ENCODE assay signal across 16 cellular contexts in genomic region chr3:187979543-187979942, GRCh38.
DNase-seq lines count a peak whose midpoint lies in the region; ATAC-seq, FAIRE-seq and TF ChIP-seq lines count a peak whose summit lies in the region.
"Had no signal": no experiment of that assay in that cellular context is flagged by ENCODE, and none has a peak within 500 bp of the region (broad histone marks: within the 10 kb centered on the region; RNA-seq: fewer than 3 reads in every experiment).

No MANE protein-coding gene starts in this region.

- TF ChIP-seq EP300 in tibial nerve (IDR thresholded peaks at IDR 0.05) (no peak), HepG2 (IDR thresholded peaks at IDR 0.05; ENCODE audit: low read depth in 2 of 2, low read length in 2 of 2) (no peak), HepG2 (CRISPR knock-in tag; IDR thresholded peaks at IDR 0.05; ENCODE audit: borderline replicate concordance) (no peak)

- no peaks in the 10 kb centered on the region for H3K27me3 Mint-ChIP-seq in activated T-cell treated with anti-CD3 and anti-CD28 coated beads, Interleukin-2, amount 50 U/mL, for 24 hours
- H3K27me3 Mint-ChIP-seq in activated T-cell treated with anti-CD3 and anti-CD28 coated beads, Interleukin-2, amount 50 U/mL, for 72 hours (ENCODE audit: low read depth), result no peaks in the 10 kb centered on the region
- H3K27me3 Mint-ChIP-seq in activated CD4-positive, alpha-beta memory T cell treated with anti-CD3 and anti-CD28 coated beads, Interleukin-2, amount 10 ng/mL, durations not matched to agents 7 days and 5 days, result no peaks in the 10 kb centered on the region
- H3K27me3 Mint-ChIP-seq in naive thymus-derived CD4-positive, alpha-beta T cell, result no peaks in the 10 kb centered on the region

- no peaks in the 10 kb centered on the region for H3K79me2 ChIP-seq in HepG2 (ENCODE audit: insufficient read depth, low read length)

- POLR2A ChIA-PET in activated CD4-positive, alpha-beta memory T cell treated with anti-CD3 and anti-CD28 coated beads, Interleukin-2, amount 10 ng/mL, durations not matched to agents 7 days and 5 days (lab: Charles Lee), result interaction anchor here (1.0 to 1.2 kb wide), 2 partner anchors 9 to 20 kb away, joined by 4 read pairs; no protein-coding TSS in a partner anchor
- POLR2A ChIA-PET in naive thymus-derived CD4-positive, alpha-beta T cell (lab: Charles Lee), result interaction anchor here (0.7 to 1.5 kb wide), 2 partner anchors 24 to 29 kb away, joined by 3 read pairs; no protein-coding TSS in a partner anchor
- POLR2A ChIA-PET in HepG2 (lab: Yijun Ruan, JAX), result no interaction called here

- no peaks in the 10 kb centered on the region for H3K36me3 ChIP-seq in naive thymus-derived CD4-positive, alpha-beta T cell (ENCODE audit: control insufficient read depth in 2 of 3, insufficient read depth in 3 of 3, low read length in 3 of 3)
- no peaks in the 10 kb centered on the region for H3K36me3 ChIP-seq in tibial nerve
- H3K36me3 ChIP-seq in HepG2 (replicated peaks in 1 of 2; ENCODE audit: control insufficient read depth in 1 of 2, insufficient read depth in 2 of 2, low read length in 2 of 2), result no peaks in the 10 kb centered on the region
- H3K36me3 ChIP-seq: spleen had no signal

- H2AFZ ChIP-seq in HepG2 (ENCODE audit: low read length), result no peak overlapping the region
- H2AFZ ChIP-seq: GM23248 had no signal

- TF ChIP-seq POLR2A in NB4 (IDR thresholded peaks at IDR 0.05; ENCODE audit: extremely low read depth, insufficient read length) (no peak), tibial nerve (IDR thresholded peaks at IDR 0.05) (no peak), HepG2 (IDR thresholded peaks at IDR 0.05; ENCODE audit: insufficient read depth in 1 of 2, low read depth in 2 of 2, low read length in 2 of 2) (no peak)

- 78 to 88% methylated on average over 2 of the region's 2 CpGs for WGBS in tibial nerve, 2 donors
- 86% methylated on average over 1 of the region's 2 CpGs for WGBS in HepG2 (ENCODE audit: low lambda C conversion rate)

- peaks cover 72% of the 10 kb centered on the region for H3K4me1 Mint-ChIP-seq in activated T-cell treated with anti-CD3 and anti-CD28 coated beads, Interleukin-2, amount 50 U/mL, for 24 hours (ENCODE audit: low read depth)
- H3K4me1 Mint-ChIP-seq in activated T-cell treated with anti-CD3 and anti-CD28 coated beads, Interleukin-2, amount 50 U/mL, for 72 hours (ENCODE audit: low read depth), result peaks cover 70% of the 10 kb centered on the region
- peaks cover 66% of the 10 kb centered on the region for H3K4me1 Mint-ChIP-seq in activated CD4-positive, alpha-beta memory T cell treated with anti-CD3 and anti-CD28 coated beads, Interleukin-2, amount 10 ng/mL, durations not matched to agents 7 days and 5 days
- H3K4me1 Mint-ChIP-seq in naive thymus-derived CD4-positive, alpha-beta T cell, result peaks cover 31 to 70% (median 57%) of the 10 kb centered on the region in 7 donors

- no peak for FAIRE-seq in HepG2 (lab: Jason Lieb, UNC)
- FAIRE-seq: keratinocyte had no signal

- no peak for DNase-seq in activated T-cell treated with anti-CD3 and anti-CD28 coated beads, Interleukin-2, amount 50 U/mL, for 24 hours
- DNase-seq in activated T-cell treated with anti-CD3 and anti-CD28 coated beads, Interleukin-2, amount 50 U/mL, for 72 hours, result no peak
- DNase-seq in NB4 (ENCODE audit: low read depth) (peak; percentile 50), tibial nerve (ENCODE audit: low spot score in 2 of 2) (no peak), HepG2 (ENCODE audit: low spot score) (no peak)
- peak; percentile 26 for DNase-seq in activated CD4-positive, alpha-beta memory T cell treated with anti-CD3 and anti-CD28 coated beads, Interleukin-2, amount 10 ng/mL, durations not matched to agents 7 days and 5 days
- DNase-seq in naive thymus-derived CD4-positive, alpha-beta T cell, result peak in 7 of 9 donors; percentile 23 to 64 (median 52)
- DNase-seq in activated CD8-positive, alpha-beta memory T cell treated with anti-CD3 and anti-CD28 coated beads, Interleukin-2, amount 50 U/mL, for 48 hours, result no peak
- DNase-seq: amniotic stem cell, GM23248, NCI-H1417 treated with DMSO at 0.1 percent for 48 hours, NCI-H524 treated with DMSO at 0.1 percent for 48 hours, spleen, T1000 had no signal

- H3K4me1 ChIP-seq in naive thymus-derived CD4-positive, alpha-beta T cell (ENCODE audit: control insufficient read depth in 2 of 2, insufficient read depth in 2 of 2, low read length in 2 of 2), result peaks cover 37 to 39% of the 10 kb centered on the region in 2 donors
- H3K4me1 ChIP-seq in tibial nerve (peaks cover 0 to 19% (median 0%) of the 10 kb centered on the region in 4 donors), HepG2 (ENCODE audit: insufficient read depth, low read length) (peaks cover 53% of the 10 kb centered on the region)

- CTCF ChIA-PET in activated CD4-positive, alpha-beta memory T cell treated with anti-CD3 and anti-CD28 coated beads, Interleukin-2, amount 10 ng/mL, durations not matched to agents 7 days and 5 days (lab: Charles Lee), result interaction anchor here (0.8 to 2.6 kb wide), 2 partner anchors 232 to 239 kb away, joined by 4 to 10 read pairs; no protein-coding TSS in a partner anchor
- CTCF ChIA-PET in naive thymus-derived CD4-positive, alpha-beta T cell (lab: Charles Lee), result no interaction called here
- CTCF ChIA-PET in HepG2 (lab: Yijun Ruan, JAX; ENCODE audit: low intra/inter-chr PET ratio, low total read pairs), result no interaction called here

- TF ChIP-seq CTCF in NB4 (IDR thresholded peaks at IDR 0.05; ENCODE audit: low read depth, low read length), result no peak
- TF ChIP-seq CTCF in tibial nerve (IDR thresholded peaks at IDR 0.05), result no peak
- no peak for TF ChIP-seq CTCF in HepG2 (CRISPR knock-in tag; IDR thresholded peaks at IDR 0.05)

- in situ Hi-C loops in HepG2 (cut with HindIII; ENCODE audit: extremely low pct_ligation_motif_present, low pct_unique_long_range_greater_than_20kb), result no loop called here

- no peaks in the 10 kb centered on the region for H3K9me3 ChIP-seq in naive thymus-derived CD4-positive, alpha-beta T cell (ENCODE audit: control insufficient read depth in 2 of 3, low read length in 3 of 3)
- H3K9me3 ChIP-seq in tibial nerve, result no peaks in the 10 kb centered on the region
- peaks cover 6% of the 10 kb centered on the region; the same call in 1 of the 2 replicates for H3K9me3 ChIP-seq in HepG2 (ENCODE audit: low read length)

- no peaks in the 10 kb centered on the region for H4K20me1 ChIP-seq in HepG2 (ENCODE audit: insufficient read depth, low read length)

- H3K4me3 ChIP-seq in NB4 (ENCODE audit: low read depth, low read length) (no peak overlapping the region), tibial nerve (no peak overlapping the region), HepG2 (replicated peaks in 1 of 3; ENCODE audit: insufficient read depth in 1 of 3, low read depth in 2 of 3, low read length in 3 of 3) (no peak overlapping the region)
- H3K4me3 ChIP-seq in naive thymus-derived CD4-positive, alpha-beta T cell (ENCODE audit: low read length), result no peak overlapping the region
- H3K4me3 ChIP-seq: GM23248, spleen had no signal

- H3K9ac ChIP-seq in HepG2 (ENCODE audit: insufficient read depth, low read depth, low read length), result no peak overlapping the region
- H3K9ac ChIP-seq: GM23248 had no signal

- H3K9me3 Mint-ChIP-seq in activated T-cell treated with anti-CD3 and anti-CD28 coated beads, Interleukin-2, amount 50 U/mL, for 24 hours, result peaks cover 7% of the 10 kb centered on the region
- peaks cover 0 to 2% of the 10 kb centered on the region in 2 donors for H3K9me3 Mint-ChIP-seq in activated T-cell treated with anti-CD3 and anti-CD28 coated beads, Interleukin-2, amount 50 U/mL, for 72 hours
- peaks cover 8% of the 10 kb centered on the region for H3K9me3 Mint-ChIP-seq in activated CD4-positive, alpha-beta memory T cell treated with anti-CD3 and anti-CD28 coated beads, Interleukin-2, amount 10 ng/mL, durations not matched to agents 7 days and 5 days
- H3K9me3 Mint-ChIP-seq in naive thymus-derived CD4-positive, alpha-beta T cell, result peaks cover 0 to 5% (median 0%) of the 10 kb centered on the region in 11 donors

- H3K4me3 Mint-ChIP-seq in activated T-cell treated with anti-CD3 and anti-CD28 coated beads, Interleukin-2, amount 50 U/mL, for 24 hours, result no peak overlapping the region
- peak overlapping the region in 1 of 2 donors; percentile 0 for H3K4me3 Mint-ChIP-seq in activated T-cell treated with anti-CD3 and anti-CD28 coated beads, Interleukin-2, amount 50 U/mL, for 72 hours
- no peak overlapping the region for H3K4me3 Mint-ChIP-seq in activated CD4-positive, alpha-beta memory T cell treated with anti-CD3 and anti-CD28 coated beads, Interleukin-2, amount 10 ng/mL, durations not matched to agents 7 days and 5 days
- H3K4me3 Mint-ChIP-seq in naive thymus-derived CD4-positive, alpha-beta T cell, result peak overlapping the region in 9 of 10 donors; percentile 1 to 65 (median 45)

- TF ChIP-seq RAD21 in HepG2 (CRISPR knock-in tag; IDR thresholded peaks at IDR 0.05), result no peak

- H3K4me2 ChIP-seq in HepG2 (ENCODE audit: low read depth, low read length), result no peak overlapping the region

- no peaks in the 10 kb centered on the region for H3K36me3 Mint-ChIP-seq in activated T-cell treated with anti-CD3 and anti-CD28 coated beads, Interleukin-2, amount 50 U/mL, for 24 hours (ENCODE audit: low read depth)
- H3K36me3 Mint-ChIP-seq in activated T-cell treated with anti-CD3 and anti-CD28 coated beads, Interleukin-2, amount 50 U/mL, for 72 hours (ENCODE audit: insufficient read depth in 2 of 2), result peaks cover 7 to 12% of the 10 kb centered on the region in 2 donors
- H3K36me3 Mint-ChIP-seq in activated CD4-positive, alpha-beta memory T cell treated with anti-CD3 and anti-CD28 coated beads, Interleukin-2, amount 10 ng/mL, durations not matched to agents 7 days and 5 days (ENCODE audit: low read depth), result peaks cover 13% of the 10 kb centered on the region
- peaks cover 0 to 11% (median 0%) of the 10 kb centered on the region in 5 donors for H3K36me3 Mint-ChIP-seq in naive thymus-derived CD4-positive, alpha-beta T cell

- intact Hi-C loops in naive thymus-derived CD4-positive, alpha-beta T cell (cut with micrococcal nuclease), result loop anchor here (1.0 to 10.0 kb wide), 9 partner anchors 21 to 1168 kb away; partner anchors contain the start of gene BCL6 (in 1 of the 2)
- intact Hi-C loops in HepG2 (cut with micrococcal nuclease; ENCODE audit: unreplicated experiment), result no loop called here

- peak overlapping the region; percentile 50 for H3K27ac ChIP-seq in naive thymus-derived CD4-positive, alpha-beta T cell (ENCODE audit: low read depth, low read length)
- H3K27ac ChIP-seq in tibial nerve, result no peak overlapping the region
- no peak overlapping the region for H3K27ac ChIP-seq in HepG2 (ENCODE audit: extremely low read length, insufficient read depth, low read length)
- H3K27ac ChIP-seq: epithelial cell of prostate, GM23248 had no signal

- H3K27ac Mint-ChIP-seq in activated T-cell treated with anti-CD3 and anti-CD28 coated beads, Interleukin-2, amount 50 U/mL, for 24 hours, result peak overlapping the region; percentile 45
- H3K27ac Mint-ChIP-seq in activated T-cell treated with anti-CD3 and anti-CD28 coated beads, Interleukin-2, amount 50 U/mL, for 72 hours, result no peak overlapping the region
- peak overlapping the region; percentile 37 for H3K27ac Mint-ChIP-seq in activated CD4-positive, alpha-beta memory T cell treated with anti-CD3 and anti-CD28 coated beads, Interleukin-2, amount 10 ng/mL, durations not matched to agents 7 days and 5 days
- peak overlapping the region; percentile 1 to 92 (median 78) for H3K27ac Mint-ChIP-seq in naive thymus-derived CD4-positive, alpha-beta T cell

- ATAC-seq in activated T-cell treated with anti-CD3 and anti-CD28 coated beads, Interleukin-2, amount 50 U/mL, for 72 hours (replicated peaks in 1 of 2), result no peak
- ATAC-seq in naive thymus-derived CD4-positive, alpha-beta T cell, result peak; percentile 78
- ATAC-seq in HepG2, result no peak

- H3K27me3 ChIP-seq in naive thymus-derived CD4-positive, alpha-beta T cell (ENCODE audit: control insufficient read depth in 2 of 2, insufficient read depth in 2 of 2, low read length in 2 of 2), result no peaks in the 10 kb centered on the region
- H3K27me3 ChIP-seq in tibial nerve (no peaks in the 10 kb centered on the region), HepG2 (ENCODE audit: control insufficient read depth in 1 of 2, insufficient read depth in 2 of 2, low read length in 2 of 2) (no peaks in the 10 kb centered on the region)
- H3K27me3 ChIP-seq: spleen had no signal

- BruUV-seq in HepG2 (replicated peaks; lab: Mats Ljungman, UMichigan), result no TSS peak

Comparison
In these comparisons a context has a peak if more than half of its experiments do, and no peak if none do; other contexts are left out.
1. DNase-seq: peak in NB4 (single experiment), activated CD4-positive, alpha-beta memory T cell treated with anti-CD3 and anti-CD28 coated beads, Interleukin-2, amount 10 ng/mL, durations not matched to agents 7 days and 5 days (single experiment) and naive thymus-derived CD4-positive, alpha-beta T cell (7 of 9); none in activated T-cell treated with anti-CD3 and anti-CD28 coated beads, Interleukin-2, amount 50 U/mL, for 24 hours (single experiment), activated T-cell treated with anti-CD3 and anti-CD28 coated beads, Interleukin-2, amount 50 U/mL, for 72 hours (0 of 2), tibial nerve (0 of 2), activated CD8-positive, alpha-beta memory T cell treated with anti-CD3 and anti-CD28 coated beads, Interleukin-2, amount 50 U/mL, for 48 hours (single experiment) and HepG2 (single experiment).
2. H3K4me3 Mint-ChIP-seq: peak in naive thymus-derived CD4-positive, alpha-beta T cell (9 of 10); none in activated T-cell treated with anti-CD3 and anti-CD28 coated beads, Interleukin-2, amount 50 U/mL, for 24 hours (single experiment) and activated CD4-positive, alpha-beta memory T cell treated with anti-CD3 and anti-CD28 coated beads, Interleukin-2, amount 10 ng/mL, durations not matched to agents 7 days and 5 days (single experiment).